ENCODE assay signal across 18 cellular contexts in genomic region chr12:113287146-113287898, GRCh38. TPM values are rescaled to one million over a fixed set of nuclear protein-coding genes. Genes with fewer than 3 reads are reported as not detected.
DNase-seq lines count a peak whose midpoint lies in the region; ATAC-seq, FAIRE-seq and TF ChIP-seq lines count a peak whose summit lies in the region.
"Had no signal": no experiment of that assay in that cellular context is flagged by ENCODE, and none has a peak within 500 bp of the region (broad histone marks: within the 10 kb centered on the region; RNA-seq: fewer than 3 reads in every experiment).

No MANE protein-coding gene starts in this region.

- no peak for TF ChIP-seq RAD21 in H1 (IDR thresholded peaks at IDR 0.05 in 1 of 2, conservative IDR thresholded peaks at IDR 0.05 in 1 of 2; ENCODE audit: low read depth in 2 of 2, low read length in 2 of 2)

- H2AFZ ChIP-seq in DND-41 (ENCODE audit: low read depth, low read length) (no peak overlapping the region), H9 (ENCODE audit: low read length) (no peak overlapping the region), H1 (ENCODE audit: low read length) (no peak overlapping the region), neuronal stem cell (ENCODE audit: low read length) (no peak overlapping the region)
- H2AFZ ChIP-seq: GM23248 had no signal

- no CpG with 5 or more reads among the region's 21 CpGs for WGBS in H9 (ENCODE audit: extremely low coverage, insufficient read length, low lambda C conversion rate)
- 86% methylated on average over 16 of the region's 21 CpGs; no CpG with 5 or more reads in 1 of the 2 experiments for WGBS in H1 (ENCODE audit: extremely low coverage in 1 of 2, insufficient coverage in 1 of 2, insufficient read length in 1 of 2, insufficient replicate concordance in 2 of 2, low coverage in 1 of 2, low lambda C conversion rate in 2 of 2, missing lambda C conversion rate in 1 of 2), 2 experiments
- no CpG with 5 or more reads among the region's 21 CpGs for WGBS in neuronal stem cell (ENCODE audit: extremely low coverage in 2 of 2, insufficient read length in 2 of 2, insufficient replicate concordance in 1 of 2), 2 donors

- no peak overlapping the region for H4K8ac ChIP-seq in H9 (replicated peaks; ENCODE audit: insufficient read length, low read depth, low read length)
- peak overlapping the region; percentile 38 for H4K8ac ChIP-seq in H1 (ENCODE audit: extremely low read depth, insufficient read depth, low read length)
- no peak overlapping the region for H4K8ac ChIP-seq in neuronal stem cell (ENCODE audit: low read depth, low read length)

- DNase-seq in DND-41 (no peak), H9 (peak; percentile 31), H1 (ENCODE audit: low read depth in 1 of 2, low spot score in 2 of 2) (no peak), neuronal stem cell (ENCODE audit: low spot score) (no peak), NCI-H1417 (lab: John Stamatoyannopoulos, UW) (no peak)
- DNase-seq in activated naive CD4-positive, alpha-beta T cell treated with anti-CD3 and anti-CD28 coated beads for 36 hours: no peak
- DNase-seq in activated CD4-positive, CD25-positive, alpha-beta regulatory T cell treated with anti-CD3 and anti-CD28 coated beads, Interleukin-2, amount 50 U/mL, for 72 hours: no peak
- DNase-seq: Calu3; CD8-positive, alpha-beta T cell; DMS79 treated with DMSO at 0.1 percent for 48 hours; EL; GM23248; H7 had no signal

- H3K18ac ChIP-seq in H9 (ENCODE audit: insufficient read length, low read depth, low read length): no peak overlapping the region
- no peak overlapping the region for H3K18ac ChIP-seq in H1 (ENCODE audit: extremely low read depth, low read length)
- no peak overlapping the region for H3K18ac ChIP-seq in neuronal stem cell (ENCODE audit: low read length)

- H3K9ac ChIP-seq in DND-41 (ENCODE audit: low read depth, low read length): no peak overlapping the region
- no peak overlapping the region for H3K9ac ChIP-seq in H9 (ENCODE audit: extremely low read depth, insufficient read length, low read length)
- H3K9ac ChIP-seq in H1 (replicated peaks in 1 of 4; ENCODE audit: extremely low read depth in 1 of 4, low read depth in 3 of 4, low read length in 3 of 4): no peak overlapping the region
- H3K9ac ChIP-seq in neuronal stem cell (ENCODE audit: low read depth, low read length, poor library complexity): peak overlapping the region; percentile 12
- H3K9ac ChIP-seq: BLaER1 treated with 17β-estradiol and CSF1 and Interleukin-3, amounts not matched to agents 10 nM and 100 nM; GM23248 had no signal

- ATAC-seq in DND-41 (ENCODE audit: insufficient read depth, low read depth) (no peak), GM18858 (IDR thresholded peaks at IDR 0.05; ENCODE audit: unreplicated experiment) (no peak)
- ATAC-seq: CD8-positive, alpha-beta T cell; GM12878 had no signal

- H2AK5ac ChIP-seq in H9 (ENCODE audit: insufficient read length, low read length): no peak overlapping the region
- no peak overlapping the region for H2AK5ac ChIP-seq in H1 (ENCODE audit: low read depth, low read length)
- H2AK5ac ChIP-seq in neuronal stem cell (ENCODE audit: low read depth, low read length): no peak overlapping the region

- no peak overlapping the region for H2BK20ac ChIP-seq in H9 (ENCODE audit: low read depth, low read length, poor library complexity, severe bottlenecking)
- no peak overlapping the region for H2BK20ac ChIP-seq in H1 (ENCODE audit: low read length)

- H3K56ac ChIP-seq in H9 (ENCODE audit: insufficient read length, low read depth, low read length) (no peak overlapping the region), H1 (replicated peaks; ENCODE audit: insufficient read length, low read depth, low read length) (no peak overlapping the region)

- H3K4me2 ChIP-seq in DND-41 (ENCODE audit: insufficient read depth, low read length) (no peak overlapping the region), H9 (ENCODE audit: insufficient read depth, insufficient read length, low read length) (no peak overlapping the region), H1 (ENCODE audit: insufficient read depth in 1 of 2, low read depth in 2 of 2, low read length in 2 of 2) (no peak overlapping the region), neuronal stem cell (ENCODE audit: insufficient read depth, low read length, poor library complexity, severe bottlenecking) (no peak overlapping the region)

- H3K23ac ChIP-seq in H9 (ENCODE audit: insufficient read length, low read depth, low read length): no peak overlapping the region
- H3K23ac ChIP-seq in H1 (ENCODE audit: insufficient read length): no peak overlapping the region
- peak overlapping the region; percentile 67 for H3K23ac ChIP-seq in neuronal stem cell (ENCODE audit: low read depth, low read length, poor library complexity)

- CTCF ChIA-PET in H1 (lab: Charles Lee; ENCODE audit: partially characterized antibody): no interaction called here
- CTCF ChIA-PET in activated naive CD4-positive, alpha-beta T cell treated with anti-CD3 and anti-CD28 coated beads for 36 hours (lab: Charles Lee): no interaction called here

- no peak for TF ChIP-seq POLR2A in H1 (IDR thresholded peaks at IDR 0.05; ENCODE audit: control extremely low read depth in 1 of 2, low read depth in 2 of 2, low read length in 2 of 2)

- H3K4me1 ChIP-seq in DND-41 (ENCODE audit: insufficient read depth, low read length) (no peaks in the 10 kb centered on the region), H9 (ENCODE audit: insufficient read depth, low read length) (no peaks in the 10 kb centered on the region), H1 (replicated peaks in 1 of 4; ENCODE audit: control insufficient read depth in 3 of 4, insufficient read depth in 4 of 4, low read length in 3 of 4) (no peaks in the 10 kb centered on the region), neuronal stem cell (ENCODE audit: control insufficient read depth in 2 of 2, insufficient read depth in 1 of 2, low read depth in 1 of 2, low read length in 2 of 2) (peaks cover 7% of the 10 kb centered on the region in 2 donors)

- no peak overlapping the region for H2BK5ac ChIP-seq in H9 (ENCODE audit: insufficient read length, low read length)
- H2BK5ac ChIP-seq in H1 (ENCODE audit: low read depth, low read length): 0 out of 2 replicates have a peak overlapping the region, but pooled peaks have one; percentile 16
- H2BK5ac ChIP-seq in neuronal stem cell (ENCODE audit: low read length): no peak overlapping the region

- peaks cover 9 to 25% (median 9%) of the 10 kb centered on the region in 3 experiments; a peak in 5 of 7 replicates for H3K36me3 Mint-ChIP-seq in H9 (ENCODE audit: insufficient read depth in 1 of 3, low read depth in 3 of 3)
- H3K36me3 Mint-ChIP-seq in activated naive CD4-positive, alpha-beta T cell treated with anti-CD3 and anti-CD28 coated beads for 36 hours (ENCODE audit: low read depth): peaks cover 7% of the 10 kb centered on the region

- H3K4me3 ChIP-seq in DND-41 (ENCODE audit: low read depth in 1 of 2, low read length in 2 of 2): no peak overlapping the region
- no peak overlapping the region for H3K4me3 ChIP-seq in H1 (ENCODE audit: extremely low read depth in 1 of 4, insufficient read depth in 2 of 4, low read depth in 3 of 4, low read length in 4 of 4)
- H3K4me3 ChIP-seq in neuronal stem cell (ENCODE audit: low read length in 2 of 2): no peak overlapping the region
- H3K4me3 ChIP-seq: BLaER1 treated with 17β-estradiol and CSF1 and Interleukin-3, amounts not matched to agents 10 nM and 100 nM; GM12878; GM23248 had no signal

- H2BK120ac ChIP-seq in H9 (ENCODE audit: low read depth, low read length, poor library complexity, severe bottlenecking) (no peak overlapping the region), H1 (replicated peaks; ENCODE audit: low read depth, low read length) (no peak overlapping the region), neuronal stem cell (ENCODE audit: low read depth, low read length) (no peak overlapping the region)

- POLR2A ChIA-PET in H1 (lab: Charles Lee; ENCODE audit: partially characterized antibody): interaction anchor here (1.3 to 3.9 kb wide), 2 partner anchors 10 to 48 kb away, joined by 3 to 20 read pairs; no protein-coding TSS in a partner anchor

- no peak overlapping the region for H3K4me3 Mint-ChIP-seq in H9
- H3K4me3 Mint-ChIP-seq in activated naive CD4-positive, alpha-beta T cell treated with anti-CD3 and anti-CD28 coated beads for 36 hours: no peak overlapping the region
- H3K4me3 Mint-ChIP-seq: B cell; CD8-positive, alpha-beta T cell had no signal

- H2BK12ac ChIP-seq in H9 (ENCODE audit: insufficient read length, low read depth, low read length) (no peak overlapping the region), H1 (ENCODE audit: low read depth, low read length) (no peak overlapping the region), neuronal stem cell (ENCODE audit: low read length) (no peak overlapping the region)

- H3K9me3 Mint-ChIP-seq in H9: no peaks in the 10 kb centered on the region
- no peaks in the 10 kb centered on the region for H3K9me3 Mint-ChIP-seq in activated naive CD4-positive, alpha-beta T cell treated with anti-CD3 and anti-CD28 coated beads for 36 hours
- H3K9me3 Mint-ChIP-seq: CD8-positive, alpha-beta T cell had no signal

- H3K27ac ChIP-seq in DND-41 (ENCODE audit: low read length) (peak overlapping the region; percentile 13; the same call in 1 of the 2 replicates), H9 (ENCODE audit: insufficient read length, low read depth, low read length) (no peak overlapping the region), H1 (ENCODE audit: low read depth, low read length) (no peak overlapping the region), neuronal stem cell (replicated peaks; ENCODE audit: low read length) (no peak overlapping the region)
- H3K27ac ChIP-seq: BLaER1 treated with 17β-estradiol and CSF1 and Interleukin-3, amounts not matched to agents 10 nM and 100 nM; GM23248 had no signal

- H3K4ac ChIP-seq in H9 (ENCODE audit: low read depth, low read length) (no peak overlapping the region), H1 (replicated peaks; ENCODE audit: insufficient read length, low read depth, low read length) (no peak overlapping the region), neuronal stem cell (ENCODE audit: low read length) (no peak overlapping the region)

- peaks cover 0 to 7% of the 10 kb centered on the region in 2 experiments; a peak in 1 of 4 replicates for H3K4me1 Mint-ChIP-seq in H9
- H3K4me1 Mint-ChIP-seq in activated naive CD4-positive, alpha-beta T cell treated with anti-CD3 and anti-CD28 coated beads for 36 hours (ENCODE audit: low read depth): no peaks in the 10 kb centered on the region
- H3K4me1 Mint-ChIP-seq: B cell had no signal

- H3K23me2 ChIP-seq in H9 (ENCODE audit: insufficient read length, low read depth, low read length, poor library complexity, severe bottlenecking): no peaks in the 10 kb centered on the region
- no peaks in the 10 kb centered on the region for H3K23me2 ChIP-seq in H1 (ENCODE audit: low read depth, low read length)

- no peak for TF ChIP-seq EP300 in H1 (IDR thresholded peaks at IDR 0.05; ENCODE audit: borderline replicate concordance in 1 of 2, low read depth in 2 of 2, low read length in 2 of 2)

- TF ChIP-seq CTCF in DND-41 (IDR thresholded peaks at IDR 0.05; ENCODE audit: borderline replicate concordance, extremely low read depth, low read length, poor library complexity, severe bottlenecking): no peak
- TF ChIP-seq CTCF in H9 (conservative IDR thresholded peaks at IDR 0.05): no peak
- TF ChIP-seq CTCF in H1 (IDR thresholded peaks at IDR 0.05; ENCODE audit: control extremely low read depth in 1 of 3, insufficient read depth in 1 of 3, low read depth in 1 of 3, low read length in 3 of 3): no peak

- no peak overlapping the region for H4K91ac ChIP-seq in H9 (ENCODE audit: insufficient read length, low read depth, low read length)
- H4K91ac ChIP-seq in H1 (replicated peaks; ENCODE audit: insufficient read length, low read length): no peak overlapping the region
- no peak overlapping the region for H4K91ac ChIP-seq in neuronal stem cell (ENCODE audit: low read depth, low read length, poor library complexity)

- no peak for FAIRE-seq in H1 (lab: Jason Lieb, UNC)
- FAIRE-seq: GM12878, GM19239 had no signal

- peak overlapping the region in 2 of 3 experiments; percentile 31 to 84; a peak in 1 of 7 replicates for H3K27ac Mint-ChIP-seq in H9
- no peak overlapping the region for H3K27ac Mint-ChIP-seq in activated naive CD4-positive, alpha-beta T cell treated with anti-CD3 and anti-CD28 coated beads for 36 hours
- H3K27ac Mint-ChIP-seq: B cell; CD8-positive, alpha-beta T cell had no signal

- H3K27me3 ChIP-seq in DND-41 (ENCODE audit: insufficient read depth, low read length, poor library complexity): no peaks in the 10 kb centered on the region
- H3K27me3 ChIP-seq in H9 (ENCODE audit: insufficient read depth, low read length): no peaks in the 10 kb centered on the region
- H3K27me3 ChIP-seq in H1 (replicated peaks in 1 of 4; ENCODE audit: control insufficient read depth in 3 of 4, extremely low read depth in 1 of 4, insufficient read depth in 3 of 4, low read length in 3 of 4): no peaks in the 10 kb centered on the region
- no peaks in the 10 kb centered on the region for H3K27me3 ChIP-seq in neuronal stem cell (ENCODE audit: control insufficient read depth in 3 of 3, insufficient read depth in 3 of 3, low read depth in 1 of 3, low read length in 3 of 3)

- H3K79me2 ChIP-seq in DND-41 (ENCODE audit: insufficient read depth, low read length) (no peaks in the 10 kb centered on the region), H9 (ENCODE audit: insufficient read depth, low read length) (no peaks in the 10 kb centered on the region), H1 (ENCODE audit: control insufficient read depth in 1 of 2, insufficient read depth in 2 of 2, low read length in 2 of 2) (no peaks in the 10 kb centered on the region)

- intact Hi-C loops in activated naive CD4-positive, alpha-beta T cell treated with anti-CD3 and anti-CD28 coated beads for 36 hours (cut with micrococcal nuclease): no loop called here

- no peak overlapping the region for H3T11ph ChIP-seq in H9 (ENCODE audit: low read length)

- no peak overlapping the region for H3K14ac ChIP-seq in H9 (ENCODE audit: insufficient read depth, low read length)
- H3K14ac ChIP-seq in H1 (ENCODE audit: insufficient read length): no peak overlapping the region
- H3K14ac ChIP-seq in neuronal stem cell (ENCODE audit: low read length): peak overlapping the region; percentile 25

- H4K5ac ChIP-seq in H9 (ENCODE audit: insufficient read length, low read depth, low read length): no peak overlapping the region
- no peak overlapping the region for H4K5ac ChIP-seq in H1 (ENCODE audit: insufficient read length, low read depth, low read length)

- H2BK15ac ChIP-seq in H9 (ENCODE audit: low read depth, low read length) (no peak overlapping the region), H1 (ENCODE audit: low read length) (no peak overlapping the region), neuronal stem cell (ENCODE audit: low read length) (peak overlapping the region; percentile 9)

- H3K27me3 Mint-ChIP-seq in H9 (ENCODE audit: low read depth): no peaks in the 10 kb centered on the region
- H3K27me3 Mint-ChIP-seq in activated naive CD4-positive, alpha-beta T cell treated with anti-CD3 and anti-CD28 coated beads for 36 hours (ENCODE audit: low read depth): no peaks in the 10 kb centered on the region
- H3K27me3 Mint-ChIP-seq: B cell had no signal

- H4K20me1 ChIP-seq in DND-41 (ENCODE audit: insufficient read depth, low read length) (no peaks in the 10 kb centered on the region), H9 (ENCODE audit: control insufficient read depth, insufficient read depth, insufficient read length) (peaks cover 2% of the 10 kb centered on the region), H1 (replicated peaks in 1 of 2; ENCODE audit: control insufficient read depth in 1 of 2, insufficient read depth in 2 of 2, low read length in 2 of 2) (no peaks in the 10 kb centered on the region)

- H3K36me3 ChIP-seq in DND-41 (ENCODE audit: insufficient read depth, low read length) (peaks cover 71% of the 10 kb centered on the region), H1 (ENCODE audit: control insufficient read depth in 2 of 4, insufficient read depth in 4 of 4, low read length in 3 of 4) (no peaks in the 10 kb centered on the region; a peak in 1 of 8 replicates), neuronal stem cell (replicated peaks in 1 of 2; ENCODE audit: control insufficient read depth in 2 of 2, insufficient read depth in 2 of 2, low read length in 2 of 2) (peaks cover 0 to 1% of the 10 kb centered on the region in 2 donors)

- H3K9me3 ChIP-seq in DND-41 (ENCODE audit: insufficient read depth, low read length, severe bottlenecking) (no peaks in the 10 kb centered on the region), H9 (ENCODE audit: control insufficient read depth, low read depth, low read length) (no peaks in the 10 kb centered on the region), H1 (ENCODE audit: insufficient read depth in 2 of 2, low read depth in 1 of 2, low read length in 1 of 2) (no peaks in the 10 kb centered on the region), neuronal stem cell (replicated peaks in 1 of 2; ENCODE audit: control insufficient read depth in 2 of 2, insufficient read depth in 1 of 2, low read depth in 1 of 2, low read length in 2 of 2) (no peaks in the 10 kb centered on the region)
- H3K9me3 ChIP-seq: BLaER1 treated with 17β-estradiol and CSF1 and Interleukin-3, amounts not matched to agents 10 nM and 100 nM had no signal

- H3K79me1 ChIP-seq in H9 (ENCODE audit: insufficient read depth, low read depth, low read length, poor library complexity, severe bottlenecking): no peaks in the 10 kb centered on the region
- no peaks in the 10 kb centered on the region for H3K79me1 ChIP-seq in H1 (ENCODE audit: low read depth, low read length)
- peaks cover 1% of the 10 kb centered on the region for H3K79me1 ChIP-seq in neuronal stem cell (ENCODE audit: low read depth, low read length)

RNA-seq across cellular contexts. Expression of gene SLC8B1, which starts 47.6 kb away (rescaled TPM):
- total RNA-seq in H9 (2021): 10.4 and 10.6 TPM in 2 replicates
- 11.2 and 11.3 TPM in 2 replicates for total RNA-seq in H1 (2021; fragmentation: NEBNext Ultra II Directional; extraction: Animal tissue kit (Norgen Biotek cat#: 25700))
- polyA plus RNA-seq in H1 (2011; rRNA removed): 19.1 and 26.9 TPM in 2 replicates
- polyA plus RNA-seq in H1 (2011; cell fraction: cytosol; rRNA removed): 13.9 TPM
- polyA plus RNA-seq in H1 (2011; cell fraction: nucleus; rRNA removed): 35.0 TPM
- polyA plus RNA-seq in H1 (2012, experiment 1 of 2): 5.9 to 13.1 TPM (median 9.4 TPM) in 4 replicates
- polyA plus RNA-seq in H1 (2012, experiment 2 of 2): 6.9 TPM
- 15.0 TPM for polyA plus RNA-seq in H1 (2013, experiment 1 of 2)
- polyA plus RNA-seq in H1 (2013, experiment 2 of 2): 13.8 TPM
- 15.9 and 20.1 TPM in 2 replicates for polyA minus RNA-seq in H1 (2011; rRNA and poly(A)+ RNA removed)
- polyA minus RNA-seq in H1 (2011; cell fraction: cytosol; rRNA and poly(A)+ RNA removed): 5.6 TPM
- polyA minus RNA-seq in H1 (2011; cell fraction: nucleus; rRNA and poly(A)+ RNA removed): 11.7 TPM
- 3.1 TPM for polyA plus RNA-seq in neuronal stem cell (2013, experiment 1 of 2)
- 3.5 TPM for polyA plus RNA-seq in neuronal stem cell (2013, experiment 2 of 2)
- 10 to 100 TPM; 20.2 to 20.4 TPM for total RNA-seq in activated naive CD4-positive, alpha-beta T cell treated with anti-CD3 and anti-CD28 coated beads for 36 hours
